In the genomic region with DNA sequence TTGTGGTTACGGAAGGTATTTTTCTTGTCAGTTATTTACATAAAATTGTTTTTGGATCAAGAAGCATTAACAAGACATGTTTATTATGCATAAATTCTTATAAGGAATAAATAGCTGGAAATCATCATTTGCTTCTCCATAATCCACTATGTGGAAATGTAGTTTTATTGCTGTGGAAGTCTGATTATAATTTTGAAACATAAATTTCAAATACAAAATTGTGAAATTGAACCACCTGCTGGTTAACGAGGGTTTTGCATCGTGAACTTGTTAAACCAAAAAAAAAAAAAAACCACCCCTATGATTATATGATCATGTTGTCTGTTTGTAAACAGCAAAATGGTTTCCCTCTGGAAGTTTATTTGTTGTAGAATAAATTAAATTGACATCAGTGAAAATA, we compare ENCODE assay signal across 8 cellular contexts. TPM values are rescaled to one million over a fixed set of nuclear protein-coding genes. Genes with fewer than 3 reads are reported as not detected.
DNase-seq lines count a peak whose midpoint lies in the region; ATAC-seq and TF ChIP-seq lines count a peak whose summit lies in the region.

No MANE protein-coding gene starts in this region.

- no peaks in the 10 kb centered on the region for H3K27me3 Mint-ChIP-seq in CD4-positive, alpha-beta memory T cell
- no peaks in the 10 kb centered on the region for H3K27me3 Mint-ChIP-seq in HFFc6 (ENCODE audit: insufficient read depth)
- H3K27me3 Mint-ChIP-seq in stimulated activated naive CD8-positive, alpha-beta T cell treated with anti-CD3 and anti-CD28 coated beads, Interleukin-15, amount 100 ng/mL, for 72 hours = no peaks in the 10 kb centered on the region

- no peak for ATAC-seq in stimulated activated naive CD8-positive, alpha-beta T cell treated with anti-CD3 and anti-CD28 coated beads, Interleukin-15, amount 100 ng/mL, for 72 hours
- no peak for ATAC-seq in GM18861 (IDR thresholded peaks at IDR 0.05; ENCODE audit: unreplicated experiment)

- no peaks in the 10 kb centered on the region for H3K9me3 ChIP-seq in CD4-positive, alpha-beta memory T cell (ENCODE audit: control insufficient read depth in 1 of 2, low read length in 2 of 2)

- no peak overlapping the region for H3K4me3 ChIP-seq in CD4-positive, alpha-beta memory T cell (ENCODE audit: low read length in 2 of 2)
- H3K4me3 ChIP-seq in brain microvascular endothelial cell (ENCODE audit: low read depth, low read length) = no peak overlapping the region

- H3K27me3 ChIP-seq in CD4-positive, alpha-beta memory T cell (ENCODE audit: insufficient read depth, low read length) = no peaks in the 10 kb centered on the region
- H3K27me3 ChIP-seq in brain microvascular endothelial cell (replicated peaks) = no peaks in the 10 kb centered on the region

- no peak overlapping the region for H3K27ac ChIP-seq in CD4-positive, alpha-beta memory T cell (ENCODE audit: low read depth, low read length)
- no peak overlapping the region for H3K27ac ChIP-seq in brain microvascular endothelial cell

- intact Hi-C loops in CD4-positive, alpha-beta memory T cell (cut with micrococcal nuclease) = loop anchor here (1.0 kb wide), 1 partner anchor 297 kb away; no protein-coding TSS in a partner anchor

- no peak overlapping the region for H3K27ac Mint-ChIP-seq in CD4-positive, alpha-beta memory T cell
- no peak overlapping the region for H3K27ac Mint-ChIP-seq in HFFc6
- H3K27ac Mint-ChIP-seq in stimulated activated naive CD8-positive, alpha-beta T cell treated with anti-CD3 and anti-CD28 coated beads, Interleukin-15, amount 100 ng/mL, for 72 hours = no peak overlapping the region

- no peaks in the 10 kb centered on the region for H3K4me1 ChIP-seq in CD4-positive, alpha-beta memory T cell (ENCODE audit: insufficient read depth, low read length)

- POLR2A ChIA-PET in CD4-positive, alpha-beta memory T cell (lab: Charles Lee; ENCODE audit: partially characterized antibody) = interaction anchor here (0.7 kb wide), 1 partner anchor 297 kb away, joined by 3 read pairs; no protein-coding TSS in a partner anchor

- in situ Hi-C loops in brain microvascular endothelial cell (cut with HindIII; ENCODE audit: low pct_ligation_motif_present, low sequenced_read_pairs) = no loop called here

- H3K4me1 Mint-ChIP-seq in CD4-positive, alpha-beta memory T cell = no peaks in the 10 kb centered on the region
- no peaks in the 10 kb centered on the region for H3K4me1 Mint-ChIP-seq in HFFc6 (ENCODE audit: low read depth)
- H3K4me1 Mint-ChIP-seq in stimulated activated naive CD8-positive, alpha-beta T cell treated with anti-CD3 and anti-CD28 coated beads, Interleukin-15, amount 100 ng/mL, for 72 hours = no peaks in the 10 kb centered on the region

- H3K36me3 Mint-ChIP-seq in CD4-positive, alpha-beta memory T cell = peaks cover 34 to 56% of the 10 kb centered on the region in 2 donors
- peaks cover 5% of the 10 kb centered on the region; the same call in 1 of the 2 replicates for H3K36me3 Mint-ChIP-seq in HFFc6 (ENCODE audit: low read depth)

- H3K9me3 Mint-ChIP-seq in CD4-positive, alpha-beta memory T cell = no peaks in the 10 kb centered on the region
- no peaks in the 10 kb centered on the region for H3K9me3 Mint-ChIP-seq in HFFc6
- H3K9me3 Mint-ChIP-seq in stimulated activated naive CD8-positive, alpha-beta T cell treated with anti-CD3 and anti-CD28 coated beads, Interleukin-15, amount 100 ng/mL, for 72 hours = no peaks in the 10 kb centered on the region

- H3K36me3 ChIP-seq in CD4-positive, alpha-beta memory T cell (ENCODE audit: insufficient read depth, low read length) = peaks cover 44% of the 10 kb centered on the region
- peaks cover 33% of the 10 kb centered on the region for H3K36me3 ChIP-seq in brain microvascular endothelial cell (replicated peaks)

- no peak overlapping the region for H3K4me3 Mint-ChIP-seq in CD4-positive, alpha-beta memory T cell
- no peak overlapping the region for H3K4me3 Mint-ChIP-seq in HFFc6
- no peak overlapping the region for H3K4me3 Mint-ChIP-seq in stimulated activated naive CD8-positive, alpha-beta T cell treated with anti-CD3 and anti-CD28 coated beads, Interleukin-15, amount 100 ng/mL, for 72 hours

- peak; percentile 84 for TF ChIP-seq CTCF in HFFc6 (IDR thresholded peaks at IDR 0.05)
- TF ChIP-seq CTCF in brain microvascular endothelial cell (IDR thresholded peaks at IDR 0.05; ENCODE audit: low read depth, low read length, missing control alignments) = peak; percentile 24

- DNase-seq in CD4-positive, alpha-beta memory T cell = peak in 4 of 5 donors; percentile 4 to 14 (median 7)
- peak; percentile 8 for DNase-seq in HFFc6
- peak; percentile 1 for DNase-seq in brain microvascular endothelial cell
- peak; percentile 38 to 62 for DNase-seq in lung microvascular endothelial cell (ENCODE audit: low read depth in 2 of 2)
- DNase-seq in stimulated activated naive CD8-positive, alpha-beta T cell treated with anti-CD3 and anti-CD28 coated beads, Interleukin-15, amount 100 ng/mL, for 72 hours = no peak
- DNase-seq in OCI-M2 (lab: John Stamatoyannopoulos, UW; ENCODE audit: unreplicated experiment) = no peak
- no peak for DNase-seq in activated gamma-delta T cell treated with Interleukin-2 at 50 U/mL for 16 hours

- CTCF ChIA-PET in CD4-positive, alpha-beta memory T cell (lab: Charles Lee; ENCODE audit: partially characterized antibody) = interaction anchor here (0.7 to 4.1 kb wide), 7 partner anchors 8 to 297 kb away, joined by 3 to 28 read pairs (median 5); no protein-coding TSS in a partner anchor

RNA-seq across cellular contexts. Expression of gene ABRAXAS2, which starts 25.9 kb away (rescaled TPM):
- total RNA-seq in CD4-positive, alpha-beta memory T cell = 10 to 100 TPM; 14.4 to 15.0 TPM
- 10 to 100 TPM in 1 of 2 donors, 1 to 10 TPM in 1; 9.0 to 12.7 TPM for polyA plus RNA-seq in CD4-positive, alpha-beta memory T cell
- total RNA-seq in HFFc6 (2021; fragmentation: NEBNext Ultra II Directional; extraction: Animal tissue kit (Norgen Biotek cat#: 25700)) = 10 to 100 TPM; 17.3 to 20.6 (median 18.6) TPM
- 8.7 and 11.5 TPM in 2 replicates for total RNA-seq in lung microvascular endothelial cell

RNA-seq across cellular contexts. Expression of gene EEF1AKMT2, which starts 35.8 kb away (rescaled TPM):
- 10 to 100 TPM; 20.0 to 24.2 TPM for total RNA-seq in CD4-positive, alpha-beta memory T cell
- polyA plus RNA-seq in CD4-positive, alpha-beta memory T cell = 10 to 100 TPM; 18.2 to 31.1 TPM
- total RNA-seq in HFFc6 (2021; fragmentation: NEBNext Ultra II Directional; extraction: Animal tissue kit (Norgen Biotek cat#: 25700)) = 10 to 100 TPM; 15.8 to 19.5 (median 17.7) TPM
- 7.3 and 10.0 TPM in 2 replicates for total RNA-seq in lung microvascular endothelial cell

Comparison
In these comparisons a context has a peak if more than half of its experiments do, and no peak if none do; other contexts are left out.
1. DNase-seq: peak in CD4-positive, alpha-beta memory T cell (4 of 5), HFFc6 (single experiment), brain microvascular endothelial cell (single experiment) and lung microvascular endothelial cell (2 of 2); none in stimulated activated naive CD8-positive, alpha-beta T cell treated with anti-CD3 and anti-CD28 coated beads, Interleukin-15, amount 100 ng/mL, for 72 hours (0 of 2), OCI-M2 (single experiment) and activated gamma-delta T cell treated with Interleukin-2 at 50 U/mL for 16 hours (single experiment).